Comparison of ENCODE assay signal across 8 cellular contexts in the genomic region with DNA sequence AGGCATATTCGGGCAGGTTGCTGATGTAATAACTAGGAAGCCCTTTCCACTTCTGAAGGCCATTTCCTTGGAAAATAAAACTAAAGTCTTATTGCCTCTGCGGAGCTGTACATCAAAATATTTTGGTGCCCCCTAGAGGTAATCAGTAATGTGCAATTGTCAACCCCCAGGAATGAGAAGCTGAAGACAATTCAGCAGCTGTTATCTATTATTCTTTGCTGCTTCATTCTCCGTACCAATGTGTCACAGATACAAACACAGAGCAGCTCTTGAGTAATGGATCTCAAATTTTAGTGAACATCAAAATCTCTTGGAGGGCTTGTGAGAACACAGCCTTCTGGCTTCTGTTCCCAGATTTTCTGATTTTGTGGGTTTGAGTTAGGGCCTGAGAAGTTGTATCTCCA.
DNase-seq lines count a peak whose midpoint lies in the region; ATAC-seq and TF ChIP-seq lines count a peak whose summit lies in the region.

No MANE protein-coding gene starts in this region.

- POLR2A ChIA-PET in AG04449 (lab: Yijun Ruan, JAX) = no interaction called here

- ATAC-seq in GM18868 (IDR thresholded peaks at IDR 0.05; ENCODE audit: unreplicated experiment) (peak; percentile 30), HG02852 (IDR thresholded peaks at IDR 0.05; ENCODE audit: unreplicated experiment) (no peak)

- H3K4me3 ChIP-seq in AG04449 (ENCODE audit: low read depth, low read length) (no peak overlapping the region), astrocyte of the cerebellum (ENCODE audit: low read depth, low read length) (no peak overlapping the region)

- DNase-seq in AG04449 (ENCODE audit: low read depth, low spot score) = no peak
- DNase-seq in NCI-H2171 treated with DMSO at 0.1 percent for 48 hours (lab: John Stamatoyannopoulos, UW) = peak; percentile 59
- peak; percentile 65 for DNase-seq in astrocyte of the cerebellum (ENCODE audit: low read depth)
- DNase-seq in left kidney (ENCODE audit: low read depth, low spot score) = peak; percentile 79
- DNase-seq in activated gamma-delta T cell treated with Interleukin-2 at 50 U/mL for 16 hours = no peak
- DNase-seq in GOT3 (lab: John Stamatoyannopoulos, UW) = no peak

- TF ChIP-seq CTCF in AG04449 (IDR thresholded peaks at IDR 0.05; ENCODE audit: insufficient read depth, low read length, missing control alignments) = peak; percentile 43
- peak; percentile 67 for TF ChIP-seq CTCF in astrocyte of the cerebellum (IDR thresholded peaks at IDR 0.05; ENCODE audit: low read depth, low read length, missing control alignments)

- CTCF ChIA-PET in AG04449 (lab: Yijun Ruan, JAX) = interaction anchor here (0.6 to 7.4 kb wide), 82 partner anchors 9 to 1557 kb away, joined by 3 to 41 read pairs (median 4); no protein-coding TSS in a partner anchor

- in situ Hi-C loops in astrocyte of the cerebellum (cut with HindIII; ENCODE audit: low sequenced_read_pairs) = no loop called here

Comparison
In these comparisons a context has a peak if more than half of its experiments do, and no peak if none do; other contexts are left out.
1. DNase-seq: peak in NCI-H2171 treated with DMSO at 0.1 percent for 48 hours (single experiment), astrocyte of the cerebellum (single experiment) and left kidney (single experiment); none in AG04449 (single experiment), activated gamma-delta T cell treated with Interleukin-2 at 50 U/mL for 16 hours (single experiment) and GOT3 (single experiment).